ENCODE assay signal across 21 cellular contexts in the genomic region with DNA sequence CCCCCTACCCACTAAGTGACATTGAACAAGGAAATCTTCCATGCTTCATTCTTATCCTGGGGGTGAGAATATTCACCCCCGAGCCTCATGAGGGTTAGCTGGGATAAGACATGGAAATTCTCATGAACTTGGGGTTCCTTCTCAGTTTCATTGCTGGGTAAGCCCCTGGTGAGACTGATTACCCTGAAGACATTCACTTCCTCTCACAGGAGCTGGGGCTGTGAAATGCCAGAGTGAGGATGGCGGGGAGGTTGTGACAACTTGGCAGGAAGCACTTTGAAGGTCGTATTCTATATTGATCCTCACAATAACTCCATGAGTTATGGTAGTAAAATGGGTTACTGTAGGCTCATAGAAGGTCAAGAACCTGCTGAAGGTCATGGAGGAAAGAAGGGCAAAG. TPM values are rescaled to one million over a fixed set of nuclear protein-coding genes. Genes with fewer than 3 reads are reported as not detected.
"Had no signal": no experiment of that assay in that cellular context is flagged by ENCODE, and none has a peak within 500 bp of the region (broad histone marks: within the 10 kb centered on the region; RNA-seq: fewer than 3 reads in every experiment).

No MANE protein-coding gene starts in this region.

- H3K27ac ChIP-seq: RWPE1, SJSA1, SK-N-MC had no signal

- DNase-seq: KBM-7, NCI-H1092, NCI-H1105 treated with DMSO at 0.1 percent for 48 hours, NCI-H1417 treated with DMSO at 0.1 percent for 48 hours, NCI-H146, NCI-H1694 treated with DMSO at 0.1 percent for 48 hours, NCI-H1930, NCI-H2081, NCI-H2107, NCI-H2227 treated with DMSO at 0.1 percent for 48 hours, NCI-H524, NCI-H526 treated with DMSO at 0.1 percent for 48 hours, NCI-H774, PC-3, SHP77 had no signal

- H3K4me1 ChIP-seq: SJSA1 had no signal

- ATAC-seq: Panc1, PC-3 had no signal

- H3K36me3 ChIP-seq: SJSA1 had no signal

- H3K9me3 ChIP-seq: SJSA1 had no signal

- H3K4me3 ChIP-seq: SJSA1, SK-N-MC had no signal

RNA-seq across cellular contexts. Expression of gene ESRRB, which starts 43.5 kb away (rescaled TPM):
- total RNA-seq: HT-29, LHCN-M2, PC-3 had no signal
